28 cellular contexts compared by ENCODE assay signal in genomic region chrX:15098505-15098904, GRCh38.
"Had no signal": no experiment of that assay in that cellular context is flagged by ENCODE, and none has a peak within 500 bp of the region (broad histone marks: within the 10 kb centered on the region; RNA-seq: fewer than 3 reads in every experiment).

No MANE protein-coding gene starts in this region.

- H3K27ac Mint-ChIP-seq: naive thymus-derived CD8-positive, alpha-beta T cell; natural killer cell treated with Interleukin-12 subunit alpha and Interleukin-12 subunit beta and Interleukin-15 and Interleukin-18, amount 100 ng/mL, for 72 hours; nephron progenitor cell; progenitor cell of endocrine pancreas; stimulated activated effector memory CD8-positive, alpha-beta T cell treated with anti-CD3 and anti-CD28 coated beads, Interleukin-12 subunit alpha, Interleukin-12 subunit beta, amount 100 ng/mL, for 72 hours; stimulated activated naive B cell treated with anti-CD40 and anti-IgM and Interleukin-4, amounts not matched to agents 10 μg/mL and 1 μg/mL and 100 μg/mL, for 72 hours; stimulated activated naive CD8-positive, alpha-beta T cell treated with anti-CD3 and anti-CD28 coated beads, Interleukin-15, Interleukin-2, amounts not matched to agents 100 ng/mL and 50 ng/mL, for 24 hours had no signal

- H3K4me3 ChIP-seq: psoas muscle, right lobe of liver, sigmoid colon, stomach, thoracic aorta, thyroid gland, tibial nerve, upper lobe of left lung, vagina had no signal

- H3K9me3 ChIP-seq: psoas muscle, right lobe of liver, sigmoid colon, stomach, thoracic aorta, thyroid gland, tibial nerve, upper lobe of left lung, vagina had no signal

- H3K4me3 Mint-ChIP-seq: naive thymus-derived CD8-positive, alpha-beta T cell; natural killer cell treated with Interleukin-12 subunit alpha and Interleukin-12 subunit beta and Interleukin-15 and Interleukin-18, amount 100 ng/mL, for 72 hours; nephron progenitor cell; neural crest cell; stimulated activated effector memory CD8-positive, alpha-beta T cell treated with anti-CD3 and anti-CD28 coated beads, Interleukin-12 subunit alpha, Interleukin-12 subunit beta, amount 100 ng/mL, for 72 hours; stimulated activated naive B cell treated with anti-CD40 and anti-IgM and Interleukin-4, amounts not matched to agents 10 μg/mL and 1 μg/mL and 100 μg/mL, for 72 hours; stimulated activated naive CD8-positive, alpha-beta T cell treated with anti-CD3 and anti-CD28 coated beads, Interleukin-15, Interleukin-2, amounts not matched to agents 100 ng/mL and 50 ng/mL, for 24 hours had no signal

- DNase-seq: naive thymus-derived CD8-positive, alpha-beta T cell; nephron progenitor cell; occipital lobe; posterior cingulate gyrus; psoas muscle; right cardiac atrium; right lobe of liver; sigmoid colon; small intestine; stimulated activated CD4-positive, alpha-beta T cell treated with anti-CD3 and anti-CD28 coated beads, Interleukin-15, amount 100 ng/mL, for 24 hours; stimulated activated CD4-positive, alpha-beta T cell treated with anti-CD3 and anti-CD28 coated beads, Interleukin-2, amount 100 ng/mL, for 24 hours; stimulated activated CD4-positive, alpha-beta T cell treated with anti-CD3 and anti-CD28 coated beads, Interleukin-2, amount 100 ng/mL, for 48 hours; stimulated activated CD4-positive, alpha-beta T cell treated with anti-CD3 and anti-CD28 coated beads, Interleukin-4, amount 100 ng/mL, for 24 hours; stimulated activated naive B cell treated with anti-CD40 and anti-IgM and Interleukin-4, amounts not matched to agents 10 μg/mL and 1 μg/mL and 100 μg/mL, for 72 hours; stimulated activated naive CD4-positive, alpha-beta T cell treated with Interleukin-2 at 50 U/mL for 16 hours; stomach; thyroid gland; trophoblast cell; upper lobe of left lung had no signal

- H3K27ac ChIP-seq: parathyroid adenoma, psoas muscle, right lobe of liver, sigmoid colon, stomach, thoracic aorta, thyroid gland, tibial nerve, upper lobe of left lung, vagina had no signal

- H3K4me1 ChIP-seq: parathyroid adenoma, psoas muscle, right lobe of liver, sigmoid colon, stomach, thyroid gland, tibial nerve, upper lobe of left lung, vagina had no signal

- H3K36me3 Mint-ChIP-seq: naive thymus-derived CD8-positive, alpha-beta T cell; natural killer cell treated with Interleukin-12 subunit alpha and Interleukin-12 subunit beta and Interleukin-15 and Interleukin-18, amount 100 ng/mL, for 72 hours; stimulated activated effector memory CD8-positive, alpha-beta T cell treated with anti-CD3 and anti-CD28 coated beads, Interleukin-12 subunit alpha, Interleukin-12 subunit beta, amount 100 ng/mL, for 72 hours; stimulated activated naive B cell treated with anti-CD40 and anti-IgM and Interleukin-4, amounts not matched to agents 10 μg/mL and 1 μg/mL and 100 μg/mL, for 72 hours had no signal

- H3K4me1 Mint-ChIP-seq: naive thymus-derived CD8-positive, alpha-beta T cell; nephron progenitor cell; stimulated activated effector memory CD8-positive, alpha-beta T cell treated with anti-CD3 and anti-CD28 coated beads, Interleukin-12 subunit alpha, Interleukin-12 subunit beta, amount 100 ng/mL, for 72 hours; stimulated activated naive B cell treated with anti-CD40 and anti-IgM and Interleukin-4, amounts not matched to agents 10 μg/mL and 1 μg/mL and 100 μg/mL, for 72 hours had no signal

- H2AFZ ChIP-seq: parathyroid adenoma had no signal

- H3K36me3 ChIP-seq: right lobe of liver, sigmoid colon, stomach, thoracic aorta, thyroid gland, tibial nerve, upper lobe of left lung, vagina had no signal

- ATAC-seq: naive thymus-derived CD8-positive, alpha-beta T cell; natural killer cell treated with Interleukin-12 subunit alpha and Interleukin-12 subunit beta and Interleukin-15 and Interleukin-18, amount 100 ng/mL, for 72 hours; psoas muscle; right cardiac atrium; right lobe of liver; stimulated activated effector memory CD8-positive, alpha-beta T cell treated with anti-CD3 and anti-CD28 coated beads, Interleukin-12 subunit alpha, Interleukin-12 subunit beta, amount 100 ng/mL, for 72 hours; stimulated activated naive B cell treated with anti-CD40 and anti-IgM and Interleukin-4, amounts not matched to agents 10 μg/mL and 1 μg/mL and 100 μg/mL, for 72 hours had no signal

- H3K9ac ChIP-seq: parathyroid adenoma had no signal

- H3K27me3 Mint-ChIP-seq: progenitor cell of endocrine pancreas had no signal

- H3K27me3 ChIP-seq: right lobe of liver, stomach, thyroid gland, tibial nerve, upper lobe of left lung, vagina had no signal

- H3K79me2 ChIP-seq: parathyroid adenoma had no signal

- H3K9me3 Mint-ChIP-seq: natural killer cell treated with Interleukin-12 subunit alpha and Interleukin-12 subunit beta and Interleukin-15 and Interleukin-18, amount 100 ng/mL, for 72 hours; stimulated activated effector memory CD8-positive, alpha-beta T cell treated with anti-CD3 and anti-CD28 coated beads, Interleukin-12 subunit alpha, Interleukin-12 subunit beta, amount 100 ng/mL, for 72 hours; stimulated activated naive B cell treated with anti-CD40 and anti-IgM and Interleukin-4, amounts not matched to agents 10 μg/mL and 1 μg/mL and 100 μg/mL, for 72 hours; stimulated activated naive CD8-positive, alpha-beta T cell treated with anti-CD3 and anti-CD28 coated beads, Interleukin-15, Interleukin-2, amounts not matched to agents 100 ng/mL and 50 ng/mL, for 24 hours had no signal
